ENCODE assay signal across 33 cellular contexts in genomic region chr10:15092855-15093408, GRCh38. TPM values are rescaled to one million over a fixed set of nuclear protein-coding genes. Genes with fewer than 3 reads are reported as not detected.
"Had no signal": no experiment of that assay in that cellular context is flagged by ENCODE, and none has a peak within 500 bp of the region (broad histone marks: within the 10 kb centered on the region; RNA-seq: fewer than 3 reads in every experiment).

No MANE protein-coding gene starts in this region.

- H3K27ac ChIP-seq: left lung, neural progenitor cell, neutrophil, ovary, right atrium auricular region, skin epidermis, spleen, suprapubic skin, thoracic aorta, tibial artery, uterus had no signal

- H3K36me3 ChIP-seq: left lung, neural progenitor cell, neutrophil, ovary, right atrium auricular region, spleen, suprapubic skin, thoracic aorta, tibial artery, uterus had no signal

- DNase-seq: hypothalamus; immature natural killer cell; kidney; left colon; left lung; mesendoderm; naive B cell; natural killer cell; nephron progenitor cell; occipital lobe; ovary; spleen; stimulated activated CD4-positive, alpha-beta T cell treated with anti-CD3 and anti-CD28 coated beads, Interleukin-4, amount 100 ng/mL, for 24 hours; stimulated activated naive CD4-positive, alpha-beta T cell; tibial artery; trophoblast cell; uterus had no signal

- H3K36me3 Mint-ChIP-seq: immature natural killer cell, mesothelial cell of epicardium, naive B cell, natural killer cell, neural progenitor cell had no signal

- H3K4me3 ChIP-seq: left lung, lung, neural progenitor cell, ovary, right atrium auricular region, skin epidermis, spleen, suprapubic skin, thoracic aorta, tibial artery, uterus had no signal

- FAIRE-seq: islet of Langerhans, kidney had no signal

- H2AFZ ChIP-seq: neural progenitor cell had no signal

- H3K9ac ChIP-seq: neural progenitor cell had no signal

- H3K4me1 ChIP-seq: neural progenitor cell, uterus had no signal

- H3K4me3 Mint-ChIP-seq: immature natural killer cell; mesothelial cell of epicardium; natural killer cell; nephron progenitor cell; neural progenitor cell; stimulated activated effector memory CD8-positive, alpha-beta T cell treated with anti-CD3 and anti-CD28 coated beads, Interleukin-12 subunit alpha, Interleukin-12 subunit beta, amount 100 ng/mL, for 72 hours; stimulated activated naive CD8-positive, alpha-beta T cell treated with anti-CD3 and anti-CD28 coated beads, Interleukin-15, Interleukin-2, amounts not matched to agents 100 ng/mL and 50 ng/mL, for 24 hours had no signal

- H3K9me3 ChIP-seq: left lung, neutrophil, ovary, right atrium auricular region, spleen, suprapubic skin, thoracic aorta, tibial artery, uterus had no signal

- H3K27ac Mint-ChIP-seq: immature natural killer cell; mesothelial cell of epicardium; nephron progenitor cell; neural progenitor cell; progenitor cell of endocrine pancreas; stimulated activated effector memory CD8-positive, alpha-beta T cell treated with anti-CD3 and anti-CD28 coated beads, Interleukin-12 subunit alpha, Interleukin-12 subunit beta, amount 100 ng/mL, for 72 hours; stimulated activated naive CD8-positive, alpha-beta T cell treated with anti-CD3 and anti-CD28 coated beads, Interleukin-15, Interleukin-2, amounts not matched to agents 100 ng/mL and 50 ng/mL, for 24 hours had no signal

- ATAC-seq: left colon; left lung; natural killer cell; sciatic nerve; stimulated activated effector memory CD8-positive, alpha-beta T cell treated with anti-CD3 and anti-CD28 coated beads, Interleukin-12 subunit alpha, Interleukin-12 subunit beta, amount 100 ng/mL, for 72 hours had no signal

- H3K27me3 ChIP-seq: neural progenitor cell, ovary, right atrium auricular region, suprapubic skin, uterus had no signal

- H3K27me3 Mint-ChIP-seq: stimulated activated naive CD8-positive, alpha-beta T cell treated with anti-CD3 and anti-CD28 coated beads, Interleukin-15, Interleukin-2, amounts not matched to agents 100 ng/mL and 50 ng/mL, for 24 hours had no signal

- H3K4me2 ChIP-seq: neural progenitor cell had no signal

- H3K9me3 Mint-ChIP-seq: immature natural killer cell; mesothelial cell of epicardium; naive B cell; natural killer cell; neural progenitor cell; stimulated activated effector memory CD8-positive, alpha-beta T cell treated with anti-CD3 and anti-CD28 coated beads, Interleukin-12 subunit alpha, Interleukin-12 subunit beta, amount 100 ng/mL, for 72 hours; stimulated activated naive CD8-positive, alpha-beta T cell treated with anti-CD3 and anti-CD28 coated beads, Interleukin-15, Interleukin-2, amounts not matched to agents 100 ng/mL and 50 ng/mL, for 24 hours had no signal

RNA-seq across cellular contexts. Expression of gene ACBD7, which starts 4.4 kb away (rescaled TPM):
- total RNA-seq: right atrium auricular region, suprapubic skin had no signal
- polyA plus RNA-seq: immature natural killer cell had no signal

RNA-seq across cellular contexts. Expression of gene OLAH, which starts 49.2 kb away (rescaled TPM):
- total RNA-seq: left colon, mononuclear cell, natural killer cell, progenitor cell of endocrine pancreas, pulmonary artery endothelial cell, ureter had no signal
- polyA plus RNA-seq: immature natural killer cell had no signal
